In the genomic region with DNA sequence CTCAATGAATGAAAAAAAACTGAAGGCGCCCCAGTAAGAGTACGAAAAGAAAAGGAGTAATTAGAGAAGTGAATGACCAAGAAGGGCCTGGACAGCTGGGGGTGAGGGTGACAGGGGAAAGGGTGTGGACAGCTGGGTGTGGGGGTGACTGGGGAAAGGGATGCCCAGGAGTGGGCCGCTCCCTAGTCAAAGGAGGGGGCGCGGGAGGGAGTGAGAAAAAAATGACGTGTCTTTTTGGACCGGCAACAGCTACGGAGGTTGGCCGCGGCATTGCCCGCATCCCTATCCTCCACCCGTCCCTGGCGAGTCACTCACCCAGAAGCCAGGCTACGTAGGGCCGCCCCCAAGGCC, we compare ENCODE assay signal across 8 cellular contexts. TPM values are rescaled to one million over a fixed set of nuclear protein-coding genes. Genes with fewer than 3 reads are reported as not detected.
DNase-seq lines count a peak whose midpoint lies in the region; ATAC-seq, FAIRE-seq and TF ChIP-seq lines count a peak whose summit lies in the region.

No MANE protein-coding gene starts in this region.

- FAIRE-seq in pancreas (lab: Jason Lieb, UNC) = no peak

- H3K9me3 ChIP-seq in pancreas = peaks cover 0 to 4% (median 0%) of the 10 kb centered on the region in 4 donors

- no peaks in the 10 kb centered on the region for H3K27me3 Mint-ChIP-seq in T-cell

- H3K27ac ChIP-seq in pancreas = peak overlapping the region; percentile 99 to 100 (median 99)

- CTCF ChIA-PET in AG04449 (lab: Yijun Ruan, JAX) (interaction anchor here (1.2 kb wide), 2 partner anchors 12 to 27 kb away, joined by 3 to 4 read pairs; no protein-coding TSS in a partner anchor), T-cell (lab: Charles Lee) (interaction anchor here in 1 of 2 donors (0.6 to 2.2 kb wide), 7 partner anchors 14 to 667 kb away, joined by 3 to 19 read pairs (median 4); no protein-coding TSS in a partner anchor)

- DNase-seq in AG04449 (ENCODE audit: low read depth, low spot score) (peak; percentile 60), T-cell (no peak), fibroblast of the conjunctiva (ENCODE audit: low read depth) (peak; percentile 95), pancreas (no peak), medulla oblongata (ENCODE audit: extremely low spot score) (no peak), COLO829 (ENCODE audit: low spot score) (no peak)
- no peak for DNase-seq in stimulated activated CD4-positive, alpha-beta T cell treated with anti-CD3 and anti-CD28 coated beads, Interleukin-1b, Interleukin-23, amount 100 ng/mL, for 48 hours

- peaks cover 50 to 69% (median 59%) of the 10 kb centered on the region in 3 donors for H3K4me1 Mint-ChIP-seq in T-cell

- H3K27me3 ChIP-seq in pancreas = no peaks in the 10 kb centered on the region

- H3K36me3 ChIP-seq in pancreas = no peaks in the 10 kb centered on the region

- 0% methylated on average over 13 to 15 of the region's 15 CpGs for WGBS in pancreas, 2 donors

- H3K36me3 Mint-ChIP-seq in T-cell = peaks cover 13% of the 10 kb centered on the region

- intact Hi-C loops in pancreas (cut with DNase I) = no loop called here

- H3K9me3 Mint-ChIP-seq in T-cell = peaks cover 0 to 5% (median 5%) of the 10 kb centered on the region in 3 donors

- H3K4me1 ChIP-seq in pancreas = peaks cover 8 to 33% (median 19%) of the 10 kb centered on the region in 3 donors

- ATAC-seq in GM21367 (IDR thresholded peaks at IDR 0.05; ENCODE audit: unreplicated experiment) (peak; percentile 75), T-cell (replicated peaks in 1 of 4) (no peak), pancreas (peak; percentile 81 to 90 (median 84))

- peak overlapping the region; percentile 95 to 99 for H3K27ac Mint-ChIP-seq in T-cell

- POLR2A ChIA-PET in AG04449 (lab: Yijun Ruan, JAX) = interaction anchor here (0.6 to 1.2 kb wide), 4 partner anchors 9 to 1022 kb away, joined by 3 read pairs; no protein-coding TSS in a partner anchor
- POLR2A ChIA-PET in T-cell (lab: Charles Lee) = interaction anchor here in 1 of 2 donors (0.5 to 1.7 kb wide), 5 partner anchors 8 to 875 kb away, joined by 4 to 20 read pairs (median 6); no protein-coding TSS in a partner anchor

- H3K4me3 Mint-ChIP-seq in T-cell = peak overlapping the region; percentile 88 to 99 (median 96)

- H3K4me3 ChIP-seq in AG04449 (ENCODE audit: low read depth, low read length) = peak overlapping the region; percentile 92
- peak overlapping the region; percentile 58 to 77 (median 61) for H3K4me3 ChIP-seq in pancreas

- TF ChIP-seq CTCF in AG04449 (IDR thresholded peaks at IDR 0.05; ENCODE audit: insufficient read depth, low read length, missing control alignments) = no peak
- TF ChIP-seq CTCF in pancreas (IDR thresholded peaks at IDR 0.05) = no peak

RNA-seq across cellular contexts. Expression of gene ZCWPW2, which starts 0.3 kb away (rescaled TPM):
- total RNA-seq in T-cell = under 1 TPM in 4 of 5 donors, not detected in 1; 0.23 to 0.79 (median 0.50) TPM
- total RNA-seq in pancreas = 1 to 10 TPM in 4 of 6 donors, under 1 TPM in 2; 0.70 to 1.5 (median 1.0) TPM
- polyA plus RNA-seq in pancreas = 1 to 10 TPM in 1 of 2 donors, under 1 TPM in 1; 0.84 to 1.5 TPM

RNA-seq across cellular contexts. Expression of gene AZI2, which starts 0.4 kb away (rescaled TPM):
- 10 to 100 TPM; 29.5 to 38.6 (median 30.6) TPM for total RNA-seq in T-cell
- 10 to 100 TPM; 26.6 to 35.9 (median 31.2) TPM for total RNA-seq in pancreas
- polyA plus RNA-seq in pancreas = 10 to 100 TPM; 13.2 to 21.7 TPM

Comparison
In these comparisons a context has a peak if more than half of its experiments do, and no peak if none do; other contexts are left out.
1. DNase-seq: peak in AG04449 (single experiment) and fibroblast of the conjunctiva (single experiment); none in T-cell (0 of 34), pancreas (0 of 6), medulla oblongata (single experiment), COLO829 (single experiment) and stimulated activated CD4-positive, alpha-beta T cell treated with anti-CD3 and anti-CD28 coated beads, Interleukin-1b, Interleukin-23, amount 100 ng/mL, for 48 hours (single experiment).
2. ATAC-seq: peak in GM21367 (single experiment) and pancreas (4 of 4); none in T-cell (0 of 4).